13 cellular contexts compared by ENCODE assay signal in genomic region chr5:90014420-90014819, GRCh38.
A peak's percentile ranks its signal among the peaks of the same experiment; 100 is the strongest.
DNase-seq lines count a peak whose midpoint lies in the region; ATAC-seq and TF ChIP-seq lines count a peak whose summit lies in the region.
"Had no signal": no experiment of that assay in that cellular context is flagged by ENCODE, and none has a peak within 500 bp of the region (broad histone marks: within the 10 kb centered on the region; RNA-seq: fewer than 3 reads in every experiment).

No MANE protein-coding gene starts in this region.

- in situ Hi-C loops in GM13977 (cut with MboI; ENCODE audit: low pct_unique_long_range_greater_than_20kb, low sequenced_read_pairs, unreplicated experiment): no loop called here
- in situ Hi-C loops in mammary epithelial cell (cut with MboI; ENCODE audit: low sequenced_read_pairs in 2 of 2): no loop called here

- no peaks in the 10 kb centered on the region for H3K4me1 ChIP-seq in mammary epithelial cell (ENCODE audit: insufficient read depth, low read length)

- peak; percentile 85 for ATAC-seq in GM19438 (IDR thresholded peaks at IDR 0.05; ENCODE audit: low read depth, unreplicated experiment)
- peak; percentile 94 for ATAC-seq in HG02763 (IDR thresholded peaks at IDR 0.05; ENCODE audit: unreplicated experiment)
- peak; percentile 75 for ATAC-seq in HG03442 (IDR thresholded peaks at IDR 0.05; ENCODE audit: unreplicated experiment)

- dilution Hi-C loops in mammary epithelial cell (cut with HindIII; ENCODE audit: low sequenced_read_pairs): no loop called here

- H4K20me1 ChIP-seq in mammary epithelial cell (ENCODE audit: insufficient read depth, low read length): no peaks in the 10 kb centered on the region

- no peak overlapping the region for H3K9ac ChIP-seq in mammary epithelial cell (ENCODE audit: insufficient read depth, low read length)

- H3K4me2 ChIP-seq in mammary epithelial cell (ENCODE audit: insufficient read depth, low read depth, low read length): no peak overlapping the region
- H3K4me2 ChIP-seq: hepatocyte had no signal

- no peaks in the 10 kb centered on the region for H3K27me3 ChIP-seq in mammary epithelial cell (ENCODE audit: insufficient read depth, low read length)
- H3K27me3 ChIP-seq: hepatocyte, transverse colon had no signal

- no peak for TF ChIP-seq CTCF in GM13977 (IDR thresholded peaks at IDR 0.05; ENCODE audit: extremely low read depth, insufficient read depth, missing control alignments)
- TF ChIP-seq CTCF in mammary epithelial cell (conservative IDR thresholded peaks at IDR 0.05 in 1 of 2, IDR thresholded peaks at IDR 0.05 in 1 of 2; ENCODE audit: extremely low read depth in 1 of 2, insufficient read depth in 1 of 2, low read depth in 1 of 2, low read length in 2 of 2): no peak

- no peaks in the 10 kb centered on the region for H3K9me3 ChIP-seq in mammary epithelial cell (replicated peaks; ENCODE audit: insufficient read depth, low read length)
- H3K9me3 ChIP-seq: transverse colon had no signal

- no TSS peak for BruUV-seq in mammary epithelial cell (replicated peaks; lab: Mats Ljungman, UMichigan)

- H3K27ac ChIP-seq in mammary epithelial cell (ENCODE audit: insufficient read depth, low read depth, low read length) (no peak overlapping the region), caudate nucleus (ENCODE audit: low read depth, low read length) (no peak overlapping the region)
- H3K27ac ChIP-seq: hepatocyte, transverse colon had no signal

- H2AFZ ChIP-seq in mammary epithelial cell (ENCODE audit: low read depth, low read length): no peak overlapping the region
- H2AFZ ChIP-seq: hepatocyte had no signal

- H3K4me3 ChIP-seq in mammary epithelial cell (replicated peaks in 1 of 3; ENCODE audit: insufficient read depth in 1 of 3, low read depth in 2 of 3, low read length in 3 of 3): no peak overlapping the region
- H3K4me3 ChIP-seq: hepatocyte, transverse colon had no signal

- CTCF ChIA-PET in mammary epithelial cell (lab: Charles Lee; ENCODE audit: low non-redundant PET): no interaction called here

- H3K36me3 ChIP-seq in mammary epithelial cell (ENCODE audit: insufficient read depth, low read length): no peaks in the 10 kb centered on the region
- H3K36me3 ChIP-seq: transverse colon had no signal

- intact Hi-C loops in mammary epithelial cell (cut with micrococcal nuclease): no loop called here

- peak; percentile 17 for DNase-seq in GM13977 (ENCODE audit: low spot score)
- DNase-seq in mammary epithelial cell: no peak
- no peak for DNase-seq in caudate nucleus (lab: John Stamatoyannopoulos, UW)
- no peak for DNase-seq in NCI-H510A treated with DMSO at 0.1 percent for 48 hours (lab: John Stamatoyannopoulos, UW)
- no peak for DNase-seq in NCI-H774 (lab: John Stamatoyannopoulos, UW)
- DNase-seq: HFFc6, mesendoderm, NCI-H82, transverse colon had no signal

- H3K79me2 ChIP-seq in mammary epithelial cell (ENCODE audit: insufficient read depth, low read length): no peaks in the 10 kb centered on the region
- H3K79me2 ChIP-seq: hepatocyte had no signal
